8 cellular contexts compared by ENCODE assay signal in the genomic region with DNA sequence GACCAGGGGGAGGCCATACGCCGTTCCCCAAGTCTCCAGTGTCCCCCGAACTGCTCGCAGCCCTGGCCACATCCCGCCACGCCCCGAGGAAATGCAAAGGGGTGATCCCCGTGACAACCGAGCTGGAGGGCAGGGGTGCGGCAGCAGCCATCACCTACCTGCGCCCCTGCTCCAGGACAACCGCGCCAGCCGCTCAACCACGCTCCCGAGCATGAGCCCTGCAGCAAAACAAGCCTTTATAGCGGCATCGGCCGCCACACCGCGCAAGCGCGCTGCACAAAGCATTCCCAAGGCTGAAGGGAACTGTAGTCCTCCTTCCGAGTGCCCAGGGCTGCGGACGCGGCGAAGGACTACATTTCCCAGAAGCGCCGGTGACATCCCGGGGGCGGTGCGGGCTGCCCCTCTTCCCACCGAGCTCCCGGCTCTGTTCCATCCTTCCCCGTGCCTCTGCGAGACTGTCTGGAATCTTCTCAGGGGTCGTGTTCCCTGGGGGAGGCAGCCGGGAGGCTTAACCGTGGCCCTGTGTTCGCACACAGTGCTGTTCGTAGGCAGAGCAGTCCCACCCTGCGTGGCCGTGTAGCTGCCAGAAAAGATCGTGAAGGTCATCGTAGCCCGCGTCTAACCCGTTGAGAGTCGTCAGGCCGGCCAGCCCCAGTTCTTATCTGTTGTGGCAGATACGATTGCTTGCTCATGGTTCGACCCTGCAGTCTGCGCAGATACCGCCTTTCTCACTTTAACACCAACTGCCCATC. TPM values are rescaled to one million over a fixed set of nuclear protein-coding genes. Genes with fewer than 3 reads are reported as not detected.
DNase-seq lines count a peak whose midpoint lies in the region; ATAC-seq and TF ChIP-seq lines count a peak whose summit lies in the region.

A gene (minus strand): TSS at position 213 of the 752 bp plus-strand sequence. CDS start 3,492 bp downstream, outside the sequence.

- peak within 1 kb of the TSS; percentile 51 for H3K27ac ChIP-seq in HUES64 (ENCODE audit: low read depth, low read length)
- no peak within 1 kb of the TSS for H3K27ac ChIP-seq in OCI-LY3 (ENCODE audit: low read length)

- no peaks in the 10 kb centered on the region for H3K79me2 ChIP-seq in OCI-LY3 (ENCODE audit: low read length)

- H3K4me3 ChIP-seq in HUES64 (ENCODE audit: low read length) = peak within 1 kb of the TSS; percentile 83
- peak within 1 kb of the TSS; percentile 88 for H3K4me3 ChIP-seq in OCI-LY3 (ENCODE audit: low read length)
- peak within 1 kb of the TSS; percentile 99 for H3K4me3 ChIP-seq in epithelial cell of esophagus (ENCODE audit: low read length)
- peak within 1 kb of the TSS; percentile 92 for H3K4me3 ChIP-seq in mucosa of descending colon

- H3K36me3 ChIP-seq in HUES64 (ENCODE audit: insufficient read depth, low read length) (peaks cover 10% of the 10 kb centered on the region), OCI-LY3 (replicated peaks; ENCODE audit: low read depth, low read length) (no peaks in the 10 kb centered on the region), mucosa of descending colon (ENCODE audit: low read depth) (no peaks in the 10 kb centered on the region)

- H3K4me2 ChIP-seq in OCI-LY3 (ENCODE audit: low read length) = peak within 1 kb of the TSS; percentile 95

- DNase-seq in D341Med (ENCODE audit: low spot score) = peak; percentile 96
- DNase-seq in activated CD8-positive, alpha-beta memory T cell treated with anti-CD3 and anti-CD28 coated beads, Interleukin-2, amount 50 U/mL, for 48 hours = peak; percentile 88
- DNase-seq in epithelial cell of esophagus (ENCODE audit: low read depth) = peak; percentile 93
- peak; percentile 92 to 95 (median 95) for DNase-seq in mucosa of descending colon
- peak; percentile 77 for DNase-seq in stimulated activated CD8-positive, alpha-beta memory T cell treated with anti-CD3 and anti-CD28 coated beads, Interleukin-4, amount 100 ng/mL, for 24 hours (ENCODE audit: low read depth)

- H4K20me1 ChIP-seq in OCI-LY3 (ENCODE audit: insufficient read depth, low read length) = no peaks in the 10 kb centered on the region

- intact Hi-C loops in mucosa of descending colon (cut with DNase I, micrococcal nuclease) = loop anchor here in 1 of 2 donors (10.0 kb wide), 1 partner anchor 123 kb away; no protein-coding TSS in a partner anchor

- H3K4me1 ChIP-seq in HUES64 (ENCODE audit: insufficient read depth, low read length) (peaks cover 6% of the 10 kb centered on the region; the same call in 1 of the 2 replicates), OCI-LY3 (ENCODE audit: low read length) (peaks cover 10% of the 10 kb centered on the region; the same call in 1 of the 2 replicates), mucosa of descending colon (ENCODE audit: low read depth) (peaks cover 20% of the 10 kb centered on the region)

- H3K27me3 ChIP-seq in HUES64 (ENCODE audit: insufficient read depth, low read length) = no peaks in the 10 kb centered on the region
- peaks cover 5% of the 10 kb centered on the region for H3K27me3 ChIP-seq in OCI-LY3 (ENCODE audit: low read depth, low read length)

- WGBS in HUES64 = 1% methylated on average over 55 of the region's 55 CpGs

- H3K9me3 ChIP-seq in HUES64 (ENCODE audit: insufficient read depth, low read depth, low read length) = no peaks in the 10 kb centered on the region
- no peaks in the 10 kb centered on the region for H3K9me3 ChIP-seq in OCI-LY3 (ENCODE audit: insufficient read depth, low read length)
- H3K9me3 ChIP-seq in mucosa of descending colon = no peaks in the 10 kb centered on the region

- peak within 1 kb of the TSS; percentile 80 for H3K9ac ChIP-seq in HUES64 (ENCODE audit: low read depth, low read length)
- peak within 1 kb of the TSS; percentile 66 for H3K9ac ChIP-seq in OCI-LY3 (ENCODE audit: low read length)

- peak; percentile 99 for ATAC-seq in GM21447 (IDR thresholded peaks at IDR 0.05; ENCODE audit: unreplicated experiment)
- peak; percentile 97 for ATAC-seq in mucosa of descending colon

- H2AFZ ChIP-seq in OCI-LY3 (ENCODE audit: low read depth, low read length) = peak within 1 kb of the TSS; percentile 99

- TF ChIP-seq CTCF in OCI-LY3 (IDR thresholded peaks at IDR 0.05; ENCODE audit: low read depth, low read length) = no peak
- TF ChIP-seq CTCF in epithelial cell of esophagus (IDR thresholded peaks at IDR 0.05; ENCODE audit: insufficient read depth, low read depth, low read length, missing control alignments) = no peak
- peak; percentile 18 for TF ChIP-seq CTCF in mucosa of descending colon (IDR thresholded peaks at IDR 0.05)

RNA-seq across cellular contexts. Expression of the gene that starts here (rescaled TPM):
- 18.2 TPM for polyA plus RNA-seq in HUES64 (2013, experiment 1 of 2)
- polyA plus RNA-seq in HUES64 (2013, experiment 2 of 2) = 20.3 TPM
- 10 to 100 TPM; 34.4 to 45.7 (median 39.4) TPM for total RNA-seq in mucosa of descending colon
